ENCODE assay signal across 8 cellular contexts in the genomic region with DNA sequence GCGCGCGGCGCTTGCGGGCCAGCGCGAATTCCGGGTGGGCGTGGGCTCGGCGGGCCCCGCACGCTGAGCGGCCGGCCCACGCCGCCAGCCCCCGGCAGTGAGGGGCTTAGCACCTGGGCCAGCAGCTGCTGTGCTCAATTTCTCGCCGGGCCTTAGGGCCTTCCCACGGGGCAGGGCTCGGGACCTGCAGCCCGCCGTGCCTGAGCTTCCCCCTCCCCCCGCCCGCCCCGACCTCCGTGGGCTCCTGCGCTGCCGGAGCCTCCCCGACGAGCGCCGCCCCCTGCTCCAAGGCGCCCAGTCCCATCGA.
DNase-seq lines count a peak whose midpoint lies in the region; FAIRE-seq and TF ChIP-seq lines count a peak whose summit lies in the region.
"Not testable (repeated sequence)": the region's sequence is repeated elsewhere in the genome, so short reads cannot be mapped to it uniquely, and the experiment has no call there.

No MANE protein-coding gene starts in this region.

- H3K9ac ChIP-seq in ES-I3 (ENCODE audit: low read depth, low read length): peak overlapping the region; percentile 15; the same call in 1 of the 2 replicates
- H3K9ac ChIP-seq in HUES48 (ENCODE audit: low read depth, low read length); H1 (replicated peaks in 1 of 4; ENCODE audit: extremely low read depth in 1 of 4, low read depth in 3 of 4, low read length in 3 of 4); iPS-20b (ENCODE audit: low read depth, low read length); skeletal muscle satellite cell (ENCODE audit: low read depth, low read length): not testable (repeated sequence)

- TF ChIP-seq CTCF in H1 (IDR thresholded peaks at IDR 0.05; ENCODE audit: control extremely low read depth in 1 of 3, insufficient read depth in 1 of 3, low read depth in 1 of 3, low read length in 3 of 3); cardiac muscle cell (IDR thresholded peaks at IDR 0.05; ENCODE audit: low read depth, low read length); tibial artery (IDR thresholded peaks at IDR 0.05): not testable (repeated sequence)

- not testable (repeated sequence) for TF ChIP-seq POLR2A in H1 (IDR thresholded peaks at IDR 0.05; ENCODE audit: control extremely low read depth in 1 of 2, low read depth in 2 of 2, low read length in 2 of 2)

- H3K4ac ChIP-seq in H1 (replicated peaks; ENCODE audit: insufficient read length, low read depth, low read length): not testable (repeated sequence)

- H3K23me2 ChIP-seq in H1 (ENCODE audit: low read depth, low read length): not testable (repeated sequence)

- H3K14ac ChIP-seq in H1 (ENCODE audit: insufficient read length): not testable (repeated sequence)

- H2BK12ac ChIP-seq in H1 (ENCODE audit: low read depth, low read length): not testable (repeated sequence)

- not testable (repeated sequence) for H3K27ac ChIP-seq in HUES48 (ENCODE audit: low read depth, low read length); H1 (ENCODE audit: low read depth, low read length); cardiac muscle cell; iPS-20b (ENCODE audit: low read length); tibial artery

- not testable (repeated sequence) for TF ChIP-seq EP300 in H1 (IDR thresholded peaks at IDR 0.05; ENCODE audit: borderline replicate concordance in 1 of 2, low read depth in 2 of 2, low read length in 2 of 2)

- DNase-seq in H1 (ENCODE audit: low read depth in 1 of 2, low spot score in 2 of 2); cardiac muscle cell (ENCODE audit: low read depth in 1 of 2, low spot score in 1 of 2); tibial artery: not testable (repeated sequence)

- H3K4me1 ChIP-seq in ES-I3 (ENCODE audit: insufficient read depth, low read length) (peaks cover 15% of the 10 kb centered on the region), HUES48 (ENCODE audit: control insufficient read depth, insufficient read depth, low read length) (peaks cover 18% of the 10 kb centered on the region), H1 (replicated peaks in 1 of 4; ENCODE audit: control insufficient read depth in 3 of 4, insufficient read depth in 4 of 4, low read length in 3 of 4) (peaks cover 3 to 12% (median 7%) of the 10 kb centered on the region in 4 experiments), iPS-20b (ENCODE audit: insufficient read depth, low read length) (peaks cover 11% of the 10 kb centered on the region; the same call in 1 of the 2 replicates), neuron (ENCODE audit: insufficient read depth, low read length) (peaks cover 21% of the 10 kb centered on the region), skeletal muscle satellite cell (ENCODE audit: control insufficient read depth, insufficient read depth, low read length) (peaks cover 13% of the 10 kb centered on the region), tibial artery (peaks cover 0 to 17% (median 5%) of the 10 kb centered on the region in 4 donors)
- not testable (repeated sequence) for H3K4me1 ChIP-seq in cardiac muscle cell (ENCODE audit: low read depth)

- peak overlapping the region; percentile 3 to 38; a peak in 3 of 4 replicates for H3K4me2 ChIP-seq in H1 (ENCODE audit: insufficient read depth in 1 of 2, low read depth in 2 of 2, low read length in 2 of 2)
- peak overlapping the region; percentile 21 for H3K4me2 ChIP-seq in skeletal muscle satellite cell (ENCODE audit: low read length)

- not testable (repeated sequence) for H2AK5ac ChIP-seq in H1 (ENCODE audit: low read depth, low read length)

- H3K18ac ChIP-seq in H1 (ENCODE audit: extremely low read depth, low read length): not testable (repeated sequence)

- WGBS in H1 (ENCODE audit: extremely low coverage in 1 of 2, insufficient coverage in 1 of 2, insufficient read length in 1 of 2, insufficient replicate concordance in 2 of 2, low coverage in 1 of 2, low lambda C conversion rate in 2 of 2, missing lambda C conversion rate in 1 of 2), 2 experiments: 61% methylated on average over 6 of the region's 36 CpGs; no CpG with 5 or more reads in 1 of the 2 experiments

- not testable (repeated sequence) for H3K9me3 ChIP-seq in ES-I3 (ENCODE audit: control insufficient read depth, insufficient read depth, low read length); HUES48 (ENCODE audit: control insufficient read depth, insufficient read depth, low read length); H1 (ENCODE audit: insufficient read depth in 2 of 2, low read depth in 1 of 2, low read length in 1 of 2); cardiac muscle cell (ENCODE audit: low read depth); iPS-20b (ENCODE audit: insufficient read depth, low read depth, low read length); neuron (ENCODE audit: low read length); skeletal muscle satellite cell (replicated peaks; ENCODE audit: low read length); tibial artery

- H4K5ac ChIP-seq in H1 (ENCODE audit: insufficient read length, low read depth, low read length): not testable (repeated sequence)

- peaks cover 11% of the 10 kb centered on the region for H3K27me3 ChIP-seq in HUES48 (ENCODE audit: control insufficient read depth, insufficient read depth, low read length)
- H3K27me3 ChIP-seq in H1 (replicated peaks in 1 of 4; ENCODE audit: control insufficient read depth in 3 of 4, extremely low read depth in 1 of 4, insufficient read depth in 3 of 4, low read length in 3 of 4); cardiac muscle cell; neuron (ENCODE audit: insufficient read depth, low read length): not testable (repeated sequence)
- H3K27me3 ChIP-seq in iPS-20b (ENCODE audit: insufficient read depth, low read length): peaks cover 23% of the 10 kb centered on the region
- peaks cover 66% of the 10 kb centered on the region for H3K27me3 ChIP-seq in skeletal muscle satellite cell (ENCODE audit: control insufficient read depth, insufficient read depth, low read length)
- peaks cover 0 to 20% of the 10 kb centered on the region in 2 donors for H3K27me3 ChIP-seq in tibial artery

- not testable (repeated sequence) for H4K91ac ChIP-seq in H1 (replicated peaks; ENCODE audit: insufficient read length, low read length)

- not testable (repeated sequence) for H2BK120ac ChIP-seq in H1 (replicated peaks; ENCODE audit: low read depth, low read length)

- TF ChIP-seq RAD21 in H1 (IDR thresholded peaks at IDR 0.05 in 1 of 2, conservative IDR thresholded peaks at IDR 0.05 in 1 of 2; ENCODE audit: low read depth in 2 of 2, low read length in 2 of 2): not testable (repeated sequence)

- intact Hi-C loops in tibial artery (cut with DNase I; ENCODE audit: low total_unique reads): not testable (repeated sequence)

- H2BK5ac ChIP-seq in H1 (ENCODE audit: low read depth, low read length): not testable (repeated sequence)

- not testable (repeated sequence) for H4K8ac ChIP-seq in H1 (ENCODE audit: extremely low read depth, insufficient read depth, low read length)

- H2AFZ ChIP-seq in H1 (ENCODE audit: low read length): not testable (repeated sequence)
- peak overlapping the region; percentile 19 for H2AFZ ChIP-seq in neuron (ENCODE audit: low read depth, low read length)

- not testable (repeated sequence) for H3K36me3 ChIP-seq in ES-I3 (ENCODE audit: insufficient read depth, low read length); HUES48 (ENCODE audit: control insufficient read depth, insufficient read depth, low read length); H1 (ENCODE audit: control insufficient read depth in 2 of 4, insufficient read depth in 4 of 4, low read length in 3 of 4); cardiac muscle cell; iPS-20b (ENCODE audit: insufficient read depth, low read depth, low read length); neuron (ENCODE audit: insufficient read depth, low read length); skeletal muscle satellite cell (ENCODE audit: insufficient read depth, low read length); tibial artery

- not testable (repeated sequence) for H4K20me1 ChIP-seq in H1 (replicated peaks in 1 of 2; ENCODE audit: control insufficient read depth in 1 of 2, insufficient read depth in 2 of 2, low read length in 2 of 2)

- not testable (repeated sequence) for H3K23ac ChIP-seq in H1 (ENCODE audit: insufficient read length)

- POLR2A ChIA-PET in H1 (lab: Charles Lee; ENCODE audit: partially characterized antibody): interaction anchor here (1.0 kb wide), 1 partner anchor 65 kb away, joined by 4 read pairs; no protein-coding TSS in a partner anchor

- not testable (repeated sequence) for H2BK15ac ChIP-seq in H1 (ENCODE audit: low read length)

- H3K79me1 ChIP-seq in H1 (ENCODE audit: low read depth, low read length): not testable (repeated sequence)

- FAIRE-seq in H1 (lab: Jason Lieb, UNC): not testable (repeated sequence)

- CTCF ChIA-PET in H1 (lab: Charles Lee; ENCODE audit: partially characterized antibody): interaction anchor here (1.0 to 3.3 kb wide), 3 partner anchors 14 to 65 kb away, joined by 3 to 17 read pairs (median 16); no protein-coding TSS in a partner anchor

- not testable (repeated sequence) for H3K79me2 ChIP-seq in H1 (ENCODE audit: control insufficient read depth in 1 of 2, insufficient read depth in 2 of 2, low read length in 2 of 2)

- H3K4me3 ChIP-seq in HUES48 (ENCODE audit: low read depth, low read length) (peak overlapping the region; percentile 22; the same call in 1 of the 2 replicates), H1 (ENCODE audit: extremely low read depth in 1 of 4, insufficient read depth in 2 of 4, low read depth in 3 of 4, low read length in 4 of 4) (peak overlapping the region in 1 of 4 experiments; percentile 18; a peak in 1 of 8 replicates), cardiac muscle cell (peak overlapping the region; percentile 9), iPS-20b (ENCODE audit: low read length) (peak overlapping the region; percentile 30; the same call in 1 of the 2 replicates), neuron (ENCODE audit: low read length) (peak overlapping the region; percentile 42), tibial artery (peak overlapping the region; percentile 26 to 41)
- H3K4me3 ChIP-seq in skeletal muscle satellite cell (ENCODE audit: low read length): not testable (repeated sequence)

- not testable (repeated sequence) for H2BK20ac ChIP-seq in H1 (ENCODE audit: low read length)

- not testable (repeated sequence) for H3K56ac ChIP-seq in H1 (replicated peaks; ENCODE audit: insufficient read length, low read depth, low read length)
